2 cellular contexts compared by ENCODE assay signal in the genomic region with DNA sequence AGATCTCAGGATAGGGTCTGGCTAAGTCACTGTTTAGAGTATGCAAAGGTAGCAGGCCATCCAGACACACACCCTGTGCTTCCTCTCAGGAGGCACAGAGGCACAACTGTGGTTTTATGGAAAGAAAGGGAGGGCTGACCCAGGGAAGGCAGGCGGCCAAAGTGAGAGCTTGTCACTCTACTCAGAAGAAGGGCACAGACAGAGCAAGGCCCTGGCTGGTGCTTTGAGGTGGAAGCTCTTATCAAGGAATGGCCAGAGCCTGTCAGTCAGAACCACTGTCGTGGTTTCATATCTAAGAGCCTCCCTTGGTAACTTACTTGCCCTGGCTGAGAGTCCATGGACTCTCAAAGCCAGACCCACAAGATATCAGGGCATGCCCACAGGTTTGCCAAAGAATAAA.
TF ChIP-seq lines count a peak whose summit lies in the region.

No MANE protein-coding gene starts in this region.

TF ChIP-seq in A549, 52 proteins besides CTCF, POLR2A, EP300 and RAD21:
- TF ChIP-seq HMGXB4 (CRISPR knock-in tag; IDR thresholded peaks at IDR 0.05; ENCODE audit: borderline replicate concordance) (no peak), MYC (IDR thresholded peaks at IDR 0.05; ENCODE audit: borderline replicate concordance, low read length) (no peak), MAFK (IDR thresholded peaks at IDR 0.05; ENCODE audit: partially characterized antibody) (no peak), CHD2 (IDR thresholded peaks at IDR 0.05; ENCODE audit: low read length, partially characterized antibody) (no peak), KDM1A (IDR thresholded peaks at IDR 0.05; ENCODE audit: low read depth) (no peak), ZSCAN20 (CRISPR knock-in tag; IDR thresholded peaks at IDR 0.05) (no peak), JUNB (IDR thresholded peaks at IDR 0.05) (no peak), RARB (CRISPR knock-in tag; IDR thresholded peaks at IDR 0.05) (no peak), HOXB5 (CRISPR knock-in tag; IDR thresholded peaks at IDR 0.05) (no peak), TP53 (CRISPR knock-in tag; IDR thresholded peaks at IDR 0.05) (no peak), HOXA7 (CRISPR knock-in tag; IDR thresholded peaks at IDR 0.05) (no peak), EHF (CRISPR knock-in tag; IDR thresholded peaks at IDR 0.05) (no peak), E2F6 (IDR thresholded peaks at IDR 0.05; ENCODE audit: borderline replicate concordance, low read depth) (no peak), SREBF2 (IDR thresholded peaks at IDR 0.05) (no peak)
TF ChIP-seq in A549: peak in this region for 0.

TF ChIP-seq in K562, 482 proteins besides CTCF, POLR2A, EP300 and RAD21 (continues in another document):
- TF ChIP-seq MBD2 (IDR thresholded peaks at IDR 0.05; ENCODE audit: borderline replicate concordance, low read depth), result no peak
- TF ChIP-seq CEBPG (CRISPR knock-in tag; IDR thresholded peaks at IDR 0.05), result no peak
- TF ChIP-seq CEBPG (tag; conservative IDR thresholded peaks at IDR 0.05 in 1 of 2, IDR thresholded peaks at IDR 0.05 in 1 of 2), result no peak
- TF ChIP-seq STAT5B (CRISPR knock-in tag; IDR thresholded peaks at IDR 0.05), result no peak
- TF ChIP-seq, protein P1, sequence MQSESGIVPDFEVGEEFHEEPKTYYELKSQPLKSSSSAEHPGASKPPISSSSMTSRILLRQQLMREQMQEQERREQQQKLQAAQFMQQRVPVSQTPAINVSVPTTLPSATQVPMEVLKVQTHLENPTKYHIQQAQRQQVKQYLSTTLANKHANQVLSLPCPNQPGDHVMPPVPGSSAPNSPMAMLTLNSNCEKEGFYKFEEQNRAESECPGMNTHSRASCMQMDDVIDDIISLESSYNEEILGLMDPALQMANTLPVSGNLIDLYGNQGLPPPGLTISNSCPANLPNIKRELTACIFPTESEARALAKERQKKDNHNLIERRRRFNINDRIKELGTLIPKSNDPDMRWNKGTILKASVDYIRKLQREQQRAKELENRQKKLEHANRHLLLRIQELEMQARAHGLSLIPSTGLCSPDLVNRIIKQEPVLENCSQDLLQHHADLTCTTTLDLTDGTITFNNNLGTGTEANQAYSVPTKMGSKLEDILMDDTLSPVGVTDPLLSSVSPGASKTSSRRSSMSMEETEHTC (IDR thresholded peaks at IDR 0.05), result no peak
- TF ChIP-seq DIDO1 (tag; IDR thresholded peaks at IDR 0.05; ENCODE audit: low read depth), result no peak
- TF ChIP-seq SRSF1 (IDR thresholded peaks at IDR 0.05; ENCODE audit: low read depth, low read length), result no peak
- no peak for TF ChIP-seq ARNT (IDR thresholded peaks at IDR 0.05)
- peak; percentile 22; the same call in 1 of the 2 replicates for TF ChIP-seq ATF7 (IDR thresholded peaks at IDR 0.05)
- no peak for TF ChIP-seq POLR2AphosphoS5 (IDR thresholded peaks at IDR 0.05; ENCODE audit: control insufficient read depth, insufficient read depth, low read depth, low read length)
- 0 out of 2 replicates have a peak, but pooled peaks have one; percentile 23 for TF ChIP-seq L3MBTL2 (IDR thresholded peaks at IDR 0.05)
- TF ChIP-seq PBX2 (CRISPR knock-in tag; IDR thresholded peaks at IDR 0.05; ENCODE audit: low read depth), result peak; percentile 69
- peak; percentile 80 for TF ChIP-seq PBX2 (tag; conservative IDR thresholded peaks at IDR 0.05; ENCODE audit: low read depth)
- peak; percentile 51; the same call in 1 of the 2 replicates for TF ChIP-seq SOX6 (IDR thresholded peaks at IDR 0.05)
- TF ChIP-seq ZEB2 (IDR thresholded peaks at IDR 0.05), result 0 out of 2 replicates have a peak, but pooled peaks have one; percentile 18
- TF ChIP-seq, protein P2, sequence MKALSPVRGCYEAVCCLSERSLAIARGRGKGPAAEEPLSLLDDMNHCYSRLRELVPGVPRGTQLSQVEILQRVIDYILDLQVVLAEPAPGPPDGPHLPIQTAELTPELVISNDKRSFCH (CRISPR knock-in tag; IDR thresholded peaks at IDR 0.05), result no peak
- TF ChIP-seq, protein P2 (tag; IDR thresholded peaks at IDR 0.05), result 0 out of 2 replicates have a peak, but pooled peaks have one; percentile 27
- no peak for TF ChIP-seq ZNF23 (CRISPR knock-in tag; IDR thresholded peaks at IDR 0.05)
- no peak for TF ChIP-seq RBM34 (IDR thresholded peaks at IDR 0.05; ENCODE audit: borderline replicate concordance, insufficient read depth, low read length)
- TF ChIP-seq ZNF124 (CRISPR knock-in tag; IDR thresholded peaks at IDR 0.05), result no peak
- peak; percentile 65 for TF ChIP-seq VEZF1 (CRISPR knock-in tag; IDR thresholded peaks at IDR 0.05)
- 0 out of 4 replicates have a peak, but pooled peaks of 1 of the 2 experiments have one; percentile 9 for TF ChIP-seq RCOR1 (IDR thresholded peaks at IDR 0.05; ENCODE audit: borderline replicate concordance in 1 of 2, low read depth in 2 of 2, low read length in 2 of 2)
- TF ChIP-seq CBFA2T3 (IDR thresholded peaks at IDR 0.05), result 0 out of 2 replicates have a peak, but pooled peaks have one; percentile 24
- 0 out of 2 replicates have a peak, but pooled peaks have one; percentile 31 for TF ChIP-seq MTA3 (IDR thresholded peaks at IDR 0.05; ENCODE audit: borderline replicate concordance)
- no peak for TF ChIP-seq ZNF57 (CRISPR knock-in tag; IDR thresholded peaks at IDR 0.05)
- no peak for TF ChIP-seq CREBBP (IDR thresholded peaks at IDR 0.05; ENCODE audit: low read depth, low read length)
- TF ChIP-seq BHLHE40 (IDR thresholded peaks at IDR 0.05; ENCODE audit: low read length), result 0 out of 2 replicates have a peak, but pooled peaks have one; percentile 5
- TF ChIP-seq PPARD (CRISPR knock-in tag; IDR thresholded peaks at IDR 0.05), result no peak
- no peak for TF ChIP-seq KLF13 (tag; IDR thresholded peaks at IDR 0.05; ENCODE audit: borderline replicate concordance, low read depth)
- TF ChIP-seq MEIS2 (IDR thresholded peaks at IDR 0.05; ENCODE audit: partially characterized antibody), result peak; percentile 89
- no peak for TF ChIP-seq GABPB1 (CRISPR knock-in tag; IDR thresholded peaks at IDR 0.05)
- no peak for TF ChIP-seq PURB (CRISPR knock-in tag; IDR thresholded peaks at IDR 0.05; ENCODE audit: low read depth)
- TF ChIP-seq MYC (IDR thresholded peaks at IDR 0.05; ENCODE audit: low read depth, low read length), result no peak
- no peak for TF ChIP-seq MYC (CRISPR knock-in tag; IDR thresholded peaks at IDR 0.05; ENCODE audit: borderline replicate concordance, low read depth)
- no peak for TF ChIP-seq ZNF239 (CRISPR knock-in tag; IDR thresholded peaks at IDR 0.05)
- no peak for TF ChIP-seq HNRNPH1 (optimal IDR thresholded peaks at IDR 0.05; ENCODE audit: low read depth, low read length)
- TF ChIP-seq CTBP1 (IDR thresholded peaks at IDR 0.05; ENCODE audit: borderline replicate concordance), result peak; percentile 51; the same call in 1 of the 2 replicates
- no peak for TF ChIP-seq ZNF699 (CRISPR knock-in tag; IDR thresholded peaks at IDR 0.05; ENCODE audit: insufficient replicate concordance)
- TF ChIP-seq DLX4 (CRISPR knock-in tag; IDR thresholded peaks at IDR 0.05), result no peak
- TF ChIP-seq FOXO4 (CRISPR knock-in tag; IDR thresholded peaks at IDR 0.05), result no peak
- 0 out of 2 replicates have a peak, but pooled peaks have one; percentile 13 for TF ChIP-seq JUND (IDR thresholded peaks at IDR 0.05; ENCODE audit: borderline replicate concordance, low read depth, low read length)
- no peak; the same call in 2 of the 3 replicates for TF ChIP-seq JUND (tag; IDR thresholded peaks at IDR 0.05; ENCODE audit: borderline replicate concordance, low read depth, low read length)
- TF ChIP-seq HDAC2 (IDR thresholded peaks at IDR 0.05), result 0 out of 2 replicates have a peak, but pooled peaks have one; percentile 13
- no peak for TF ChIP-seq CGGBP1 (CRISPR knock-in tag; IDR thresholded peaks at IDR 0.05)
- peak; percentile 37; the same call in 1 of the 2 replicates for TF ChIP-seq ARID1B (IDR thresholded peaks at IDR 0.05)
- peak; percentile 15; the same call in 1 of the 2 replicates for TF ChIP-seq ESRRA (IDR thresholded peaks at IDR 0.05; ENCODE audit: borderline replicate concordance, low read depth)
- peak; percentile 96 for TF ChIP-seq PKNOX1 (IDR thresholded peaks at IDR 0.05)
- TF ChIP-seq RBM22 (IDR thresholded peaks at IDR 0.05; ENCODE audit: low read depth, low read length, poor library complexity, severe bottlenecking), result no peak
- TF ChIP-seq DPF2 (IDR thresholded peaks at IDR 0.05), result 0 out of 2 replicates have a peak, but pooled peaks have one; percentile 18
- TF ChIP-seq ZNF766 (CRISPR knock-in tag; conservative IDR thresholded peaks at IDR 0.05), result 0 out of 2 replicates have a peak, but pooled peaks have one; percentile 40
- TF ChIP-seq NELFE (IDR thresholded peaks at IDR 0.05; ENCODE audit: insufficient read depth, insufficient read length), result no peak
- TF ChIP-seq NFATC3 (IDR thresholded peaks at IDR 0.05), result no peak
- TF ChIP-seq NR4A1 (CRISPR knock-in tag; IDR thresholded peaks at IDR 0.05), result no peak
- TF ChIP-seq NR4A1 (tag; IDR thresholded peaks at IDR 0.05), result 0 out of 2 replicates have a peak, but pooled peaks have one; percentile 37
- peak; percentile 63 for TF ChIP-seq ZFP36 (IDR thresholded peaks at IDR 0.05; ENCODE audit: low read depth, low read length, partially characterized antibody)
